Comparison of ENCODE assay signal across 18 cellular contexts in the genomic region with DNA sequence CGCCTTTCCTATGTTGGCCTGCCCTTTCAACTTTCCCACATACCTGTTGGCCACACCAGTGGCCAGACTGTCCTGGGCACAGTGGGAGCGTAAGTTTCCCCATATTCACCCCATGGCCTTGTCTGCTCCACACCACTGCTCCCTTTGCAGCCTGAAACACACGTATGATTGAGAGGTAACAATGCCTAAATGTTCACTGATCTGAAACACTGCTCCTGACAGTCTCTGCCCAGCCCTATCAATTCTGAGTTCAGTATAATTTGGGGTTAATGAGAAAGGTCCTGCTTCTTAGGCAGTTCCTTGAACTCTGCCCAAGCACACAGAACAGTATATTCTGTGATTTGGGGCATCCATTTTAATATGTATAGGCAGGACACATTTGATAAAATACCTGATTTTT. TPM values are rescaled to one million over a fixed set of nuclear protein-coding genes. Genes with fewer than 3 reads are reported as not detected.
DNase-seq lines count a peak whose midpoint lies in the region; ATAC-seq and TF ChIP-seq lines count a peak whose summit lies in the region.
"Had no signal": no experiment of that assay in that cellular context is flagged by ENCODE, and none has a peak within 500 bp of the region (broad histone marks: within the 10 kb centered on the region; RNA-seq: fewer than 3 reads in every experiment).

No MANE protein-coding gene starts in this region.

- TF ChIP-seq RAD21 in SK-N-SH (IDR thresholded peaks at IDR 0.05; ENCODE audit: low read length), result no peak

- intact Hi-C loops in psoas muscle (cut with DNase I), result no loop called here

- H3K36me3 ChIP-seq in GM23248 (ENCODE audit: low read depth), result peaks cover 61% of the 10 kb centered on the region
- peaks cover 53 to 54% of the 10 kb centered on the region in 2 experiments for H3K36me3 ChIP-seq in SK-N-SH (replicated peaks in 1 of 2; ENCODE audit: control insufficient read depth in 1 of 2, insufficient read depth in 2 of 2, low read length in 1 of 2)
- H3K36me3 ChIP-seq in psoas muscle (ENCODE audit: insufficient read depth in 1 of 2, low read depth in 1 of 2), result peaks cover 9 to 55% of the 10 kb centered on the region in 2 donors

- H3K27me3 ChIP-seq in GM23248 (replicated peaks; ENCODE audit: insufficient read depth) (no peaks in the 10 kb centered on the region), SK-N-SH (ENCODE audit: insufficient read depth) (no peaks in the 10 kb centered on the region), psoas muscle (ENCODE audit: insufficient read depth in 3 of 3, low read length in 2 of 3) (no peaks in the 10 kb centered on the region)
- H3K27me3 ChIP-seq: MG63, Peyer's patch had no signal

- POLR2A ChIA-PET in SK-N-SH (lab: Yijun Ruan, JAX), result no interaction called here

- H2AFZ ChIP-seq in GM23248 (no peak overlapping the region), SK-N-SH (ENCODE audit: low read depth) (no peak overlapping the region)

- TF ChIP-seq CTCF in SK-N-SH (IDR thresholded peaks at IDR 0.05), result no peak
- TF ChIP-seq CTCF in psoas muscle (IDR thresholded peaks at IDR 0.05), result no peak

- H3K9me2 ChIP-seq in GM23248 (ENCODE audit: insufficient read depth) (no peaks in the 10 kb centered on the region), SK-N-SH (no peaks in the 10 kb centered on the region)

- ATAC-seq in esophagus mucosa (peak; percentile 18), psoas muscle (peak in 3 of 4 donors; percentile 14 to 24 (median 17))

- H3K79me2 ChIP-seq in GM23248 (ENCODE audit: insufficient read depth), result peaks cover 28% of the 10 kb centered on the region
- H3K79me2 ChIP-seq in SK-N-SH (ENCODE audit: insufficient read depth), result no peaks in the 10 kb centered on the region

- H3K27ac ChIP-seq in GM23248, result peak overlapping the region; percentile 60
- H3K27ac ChIP-seq in SK-N-SH (ENCODE audit: low read depth in 2 of 2, low read length in 1 of 2), result peak overlapping the region in 1 of 2 experiments; percentile 49; a peak in 1 of 4 replicates
- no peak overlapping the region for H3K27ac ChIP-seq in psoas muscle
- H3K27ac ChIP-seq: KMS-11, Peyer's patch had no signal

- 76 to 84% methylated on average over 3 of the region's 3 CpGs for WGBS in GM23248 (ENCODE audit: low coverage in 1 of 2, low lambda C conversion rate in 2 of 2, missing lambda C conversion rate in 2 of 2), 2 experiments
- 94% methylated on average over 3 of the region's 3 CpGs for WGBS in SK-N-SH (ENCODE audit: low lambda C conversion rate)
- WGBS in psoas muscle, 3 donors, result 93 to 94% (median 94%) methylated on average over 3 of the region's 3 CpGs

- CTCF ChIA-PET in SK-N-SH (lab: Yijun Ruan, JAX), result interaction anchor here (1.6 kb wide), 1 partner anchor 18 kb away, joined by 3 read pairs; no protein-coding TSS in a partner anchor

- peaks cover 92% of the 10 kb centered on the region for H3F3A ChIP-seq in GM23248 (ENCODE audit: insufficient read depth)
- peaks cover 78% of the 10 kb centered on the region for H3F3A ChIP-seq in SK-N-SH (replicated peaks; ENCODE audit: insufficient read depth)

- H3K4me1 ChIP-seq in GM23248 (ENCODE audit: insufficient read depth) (peaks cover 35% of the 10 kb centered on the region), SK-N-SH (ENCODE audit: control insufficient read depth in 1 of 2, insufficient read depth in 2 of 2, low read depth in 1 of 2, low read length in 1 of 2) (peaks cover 4 to 5% of the 10 kb centered on the region in 2 experiments; a peak in 1 of 4 replicates), psoas muscle (no peaks in the 10 kb centered on the region)
- H3K4me1 ChIP-seq: Peyer's patch had no signal

- in situ Hi-C loops in GM23248 (cut with MboI), result no loop called here

- no peak overlapping the region for H3K4me3 ChIP-seq in GM23248
- no peak overlapping the region for H3K4me3 ChIP-seq in SK-N-SH (ENCODE audit: low read depth in 2 of 2, low read length in 1 of 2)
- no peak overlapping the region for H3K4me3 ChIP-seq in psoas muscle
- H3K4me3 ChIP-seq: MG63, Peyer's patch had no signal

- peaks cover 7% of the 10 kb centered on the region; the same call in 1 of the 2 replicates for H4K20me1 ChIP-seq in GM23248 (ENCODE audit: insufficient read depth)
- H4K20me1 ChIP-seq in SK-N-SH (ENCODE audit: insufficient read depth), result peaks cover 59% of the 10 kb centered on the region

- H3K4me2 ChIP-seq in GM23248 (ENCODE audit: unreplicated experiment), result no peak overlapping the region
- H3K4me2 ChIP-seq in SK-N-SH, result no peak overlapping the region
- H3K4me2 ChIP-seq: KMS-11 had no signal

- peak overlapping the region; percentile 26; the same call in 1 of the 2 replicates for H3K9ac ChIP-seq in GM23248
- H3K9ac ChIP-seq in SK-N-SH, result no peak overlapping the region
- H3K9ac ChIP-seq: KMS-11 had no signal

- DNase-seq in GM23248, result no peak
- DNase-seq in SK-N-SH, result no peak
- DNase-seq in psoas muscle, result no peak
- no peak for DNase-seq in GF-D8 (lab: John Stamatoyannopoulos, UW)
- no peak for DNase-seq in EL
- no peak for DNase-seq in effector CD4-positive, alpha-beta T cell
- DNase-seq: AML-193, DMS79, GOT3, MG63, NCI-H1105, NCI-H187, NCI-H446 treated with DMSO at 0.1 percent for 48 hours, NCI-H748 treated with DMSO at 0.1 percent for 48 hours, Peyer's patch, SIG-M5 had no signal

- H3K9me3 ChIP-seq in GM23248 (ENCODE audit: low read depth) (no peaks in the 10 kb centered on the region), SK-N-SH (no peaks in the 10 kb centered on the region), psoas muscle (no peaks in the 10 kb centered on the region)
- H3K9me3 ChIP-seq: MG63, Peyer's patch had no signal

- TF ChIP-seq EP300 in SK-N-SH (IDR thresholded peaks at IDR 0.05; ENCODE audit: borderline replicate concordance in 1 of 2, low read depth in 1 of 2, low read length in 1 of 2), result no peak

TF ChIP-seq in SK-N-SH, 30 proteins besides CTCF, POLR2A, EP300 and RAD21:
- TF ChIP-seq POLR2AphosphoS5 (IDR thresholded peaks at IDR 0.05; ENCODE audit: low read depth, low read length), result peak; percentile 9; the same call in 1 of the 2 replicates
- TF ChIP-seq RFX5 (IDR thresholded peaks at IDR 0.05; ENCODE audit: low read length), result no peak

RNA-seq across cellular contexts. Expression of gene ANXA2, which starts 52.2 kb away (rescaled TPM):
- 4,470 and 4,692 TPM in 2 replicates for total RNA-seq in GM23248 (2014; rRNA removed; shearing (Covaris generic))
- 6,052 and 6,251 TPM in 2 replicates for polyA plus RNA-seq in GM23248 (2016; fragmentation: Nextera tagmentation; extraction: Ambion mirVana)
- 4,669 and 5,711 TPM in 2 replicates for polyA plus RNA-seq in SK-N-SH (2012; rRNA removed)
- polyA plus RNA-seq in SK-N-SH (2012; cell fraction: cytosol; rRNA removed), result 5,477 and 5,705 TPM in 2 replicates
- 2,958 and 4,347 TPM in 2 replicates for polyA plus RNA-seq in SK-N-SH (2012; cell fraction: nucleus; rRNA removed)
- total RNA-seq in esophagus mucosa, result 2,122 TPM
- total RNA-seq in psoas muscle, result 100 to 1,000 TPM; 140 to 522 (median 378) TPM
- polyA plus RNA-seq in psoas muscle, result 1,000 to 10,000 TPM in 1 of 3 donors, 100 to 1,000 TPM in 2; 320 to 2,117 (median 350) TPM
